In the genomic region with DNA sequence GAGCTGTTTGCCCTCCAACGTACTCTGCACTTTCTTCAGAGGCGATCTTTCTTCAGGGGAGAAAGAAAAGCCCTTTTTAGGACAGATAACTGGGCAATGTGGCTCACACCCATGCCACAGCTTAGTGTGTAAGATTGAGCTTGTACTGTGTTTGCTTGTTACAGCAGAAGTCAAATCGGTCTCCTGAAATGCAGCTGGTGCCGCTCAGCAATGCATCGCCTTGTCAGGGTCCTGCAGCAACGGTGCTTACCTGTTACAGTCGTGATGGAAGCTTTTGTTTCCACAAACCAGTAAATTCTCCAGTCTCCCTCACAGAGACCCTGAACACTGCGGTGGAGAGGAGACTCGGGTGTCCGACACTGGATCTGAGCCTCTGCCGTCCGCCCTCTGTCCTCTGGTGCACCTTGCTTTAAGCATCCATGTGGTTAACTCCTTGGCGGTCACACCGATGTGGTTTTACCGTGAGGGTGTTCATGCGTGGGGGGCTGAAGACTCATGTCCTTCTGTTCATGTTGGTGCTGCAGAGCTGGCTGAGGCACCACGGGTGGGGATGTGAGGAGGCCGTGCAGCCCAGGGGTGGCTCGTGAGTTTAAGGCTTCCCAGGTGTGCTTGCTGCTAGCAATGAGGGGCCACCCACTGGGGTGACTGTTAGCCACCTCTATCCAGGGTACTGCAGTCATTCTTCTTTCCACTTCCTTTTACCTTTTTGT, we compare ENCODE assay signal across 18 cellular contexts. TPM values are rescaled to one million over a fixed set of nuclear protein-coding genes. Genes with fewer than 3 reads are reported as not detected.
DNase-seq lines count a peak whose midpoint lies in the region; ATAC-seq and TF ChIP-seq lines count a peak whose summit lies in the region.
"Had no signal": no experiment of that assay in that cellular context is flagged by ENCODE, and none has a peak within 500 bp of the region (broad histone marks: within the 10 kb centered on the region; RNA-seq: fewer than 3 reads in every experiment).

No MANE protein-coding gene starts in this region.

- H2BK5ac ChIP-seq in neuronal stem cell (ENCODE audit: low read length), result no peak overlapping the region

- no peak for DNase-seq in GM23338 (ENCODE audit: low spot score)
- peak; percentile 45 for DNase-seq in NAMALWA (ENCODE audit: low spot score)
- peak; percentile 51 for DNase-seq in endodermal cell
- DNase-seq in neuronal stem cell (ENCODE audit: low spot score), result no peak
- DNase-seq in activated CD4-positive, alpha-beta T cell treated with anti-CD3 and anti-CD28 coated beads for 48 hours, result no peak
- no peak for DNase-seq in stimulated activated CD4-positive, alpha-beta T cell treated with anti-CD3 and anti-CD28 coated beads, Interleukin-15, amount 100 ng/mL, for 24 hours
- DNase-seq: CD8-positive, alpha-beta T cell; COR-L47; DMS153; DND-41; GDM1 had no signal

- no peak overlapping the region for H2BK120ac ChIP-seq in neuronal stem cell (ENCODE audit: low read depth, low read length)

- H2BK15ac ChIP-seq in neuronal stem cell (ENCODE audit: low read length), result no peak overlapping the region

- peaks cover 24% of the 10 kb centered on the region for H3K79me1 ChIP-seq in neuronal stem cell (ENCODE audit: low read depth, low read length)

- H2AFZ ChIP-seq in GM23338, result no peak overlapping the region
- H2AFZ ChIP-seq in neuronal stem cell (ENCODE audit: low read length), result no peak overlapping the region

- H3K9me2 ChIP-seq in GM23338 (ENCODE audit: insufficient read depth), result no peaks in the 10 kb centered on the region

- H3K9me3 Mint-ChIP-seq in GM23338 (peaks cover 19% of the 10 kb centered on the region), endodermal cell (peaks cover 34% of the 10 kb centered on the region)
- H3K9me3 Mint-ChIP-seq: CD8-positive, alpha-beta T cell had no signal

- H3K79me2 ChIP-seq in GM23338 (replicated peaks; ENCODE audit: insufficient read depth), result no peaks in the 10 kb centered on the region

- H3K4me1 ChIP-seq in GM23338 (ENCODE audit: insufficient read depth) (no peaks in the 10 kb centered on the region), endodermal cell (ENCODE audit: control insufficient read depth, insufficient read depth, low read length) (no peaks in the 10 kb centered on the region), neuronal stem cell (ENCODE audit: control insufficient read depth in 2 of 2, insufficient read depth in 1 of 2, low read depth in 1 of 2, low read length in 2 of 2) (peaks cover 0 to 11% of the 10 kb centered on the region in 2 donors)
- H3K4me1 ChIP-seq: HAP-1 had no signal

- H3K4me1 Mint-ChIP-seq in GM23338 (peaks cover 4% of the 10 kb centered on the region; the same call in 1 of the 3 replicates), endodermal cell (peaks cover 9% of the 10 kb centered on the region)

- no peak overlapping the region for H2AK5ac ChIP-seq in neuronal stem cell (ENCODE audit: low read depth, low read length)

- H3K36me3 ChIP-seq in GM23338 (ENCODE audit: insufficient read depth), result no peaks in the 10 kb centered on the region
- no peaks in the 10 kb centered on the region for H3K36me3 ChIP-seq in endodermal cell (ENCODE audit: control insufficient read depth, insufficient read depth, low read length)
- peaks cover 0 to 30% of the 10 kb centered on the region in 2 donors for H3K36me3 ChIP-seq in neuronal stem cell (replicated peaks in 1 of 2; ENCODE audit: control insufficient read depth in 2 of 2, insufficient read depth in 2 of 2, low read length in 2 of 2)
- H3K36me3 ChIP-seq: HAP-1 had no signal

- H3K4ac ChIP-seq in neuronal stem cell (ENCODE audit: low read length), result no peak overlapping the region

- no peaks in the 10 kb centered on the region for H4K20me1 ChIP-seq in GM23338 (replicated peaks; ENCODE audit: insufficient read depth)

- no peak overlapping the region for H3K23ac ChIP-seq in neuronal stem cell (ENCODE audit: low read depth, low read length, poor library complexity)

- no peak overlapping the region for H4K8ac ChIP-seq in neuronal stem cell (ENCODE audit: low read depth, low read length)

- no peaks in the 10 kb centered on the region for H3F3A ChIP-seq in GM23338 (replicated peaks; ENCODE audit: low read depth)

- H3K4me3 ChIP-seq in GM23338, result no peak overlapping the region
- H3K4me3 ChIP-seq in endodermal cell (ENCODE audit: low read length), result no peak overlapping the region
- H3K4me3 ChIP-seq in neuronal stem cell (ENCODE audit: low read length in 2 of 2), result peak overlapping the region in 1 of 2 donors; percentile 1
- H3K4me3 ChIP-seq: HAP-1 had no signal

- H3K18ac ChIP-seq in neuronal stem cell (ENCODE audit: low read length), result peak overlapping the region; percentile 19

- H3K27me3 ChIP-seq in GM23338 (ENCODE audit: insufficient read depth), result no peaks in the 10 kb centered on the region
- H3K27me3 ChIP-seq in endodermal cell (ENCODE audit: control insufficient read depth, insufficient read depth, low read length, poor library complexity, severe bottlenecking), result no peaks in the 10 kb centered on the region
- H3K27me3 ChIP-seq in neuronal stem cell (ENCODE audit: control insufficient read depth in 3 of 3, insufficient read depth in 3 of 3, low read depth in 1 of 3, low read length in 3 of 3), result peaks cover 0 to 20% (median 0%) of the 10 kb centered on the region in 3 experiments

- H3K27ac Mint-ChIP-seq in GM23338 (no peak overlapping the region), endodermal cell (no peak overlapping the region)
- H3K27ac Mint-ChIP-seq: CD8-positive, alpha-beta T cell; IgD-negative memory B cell had no signal

- WGBS in endodermal cell (ENCODE audit: insufficient coverage in 1 of 2, insufficient read length in 1 of 2), 2 experiments, result 87 to 88% methylated on average over 13 to 19 of the region's 19 CpGs
- no CpG with 5 or more reads among the region's 19 CpGs for whole genome bisulfite sequencing in neuronal stem cell (ENCODE audit: extremely low coverage in 2 of 2, insufficient read length in 2 of 2, insufficient replicate concordance in 1 of 2), 2 donors

- no peak overlapping the region for H3K9ac ChIP-seq in endodermal cell (ENCODE audit: extremely low read depth, low read length, poor library complexity, severe bottlenecking)
- no peak overlapping the region for H3K9ac ChIP-seq in neuronal stem cell (ENCODE audit: low read depth, low read length, poor library complexity)
- H3K9ac ChIP-seq: KMS-11 had no signal

- peaks cover 13% of the 10 kb centered on the region for H3K36me3 Mint-ChIP-seq in GM23338 (ENCODE audit: low read depth)
- H3K36me3 Mint-ChIP-seq in endodermal cell (ENCODE audit: low read depth), result peaks cover 13% of the 10 kb centered on the region
- H3K36me3 Mint-ChIP-seq: CD14-positive monocyte; CD8-positive, alpha-beta T cell; IgD-negative memory B cell had no signal

- no peak overlapping the region for H2BK12ac ChIP-seq in neuronal stem cell (ENCODE audit: low read length)

- H3K9me3 ChIP-seq in endodermal cell (ENCODE audit: control insufficient read depth, low read length), result peaks cover 6% of the 10 kb centered on the region
- peaks cover 8 to 19% of the 10 kb centered on the region in 2 donors for H3K9me3 ChIP-seq in neuronal stem cell (replicated peaks in 1 of 2; ENCODE audit: control insufficient read depth in 2 of 2, insufficient read depth in 1 of 2, low read depth in 1 of 2, low read length in 2 of 2)
- H3K9me3 ChIP-seq: HAP-1 had no signal

- H3K4me3 Mint-ChIP-seq in GM23338, result no peak overlapping the region
- H3K4me3 Mint-ChIP-seq in endodermal cell, result no peak overlapping the region
- H3K4me3 Mint-ChIP-seq: CD14-positive monocyte; CD8-positive, alpha-beta T cell; IgD-negative memory B cell had no signal

- H3K27me3 Mint-ChIP-seq in GM23338 (ENCODE audit: insufficient read depth, low read depth, poor library complexity), result no peaks in the 10 kb centered on the region
- H3K27me3 Mint-ChIP-seq in endodermal cell (ENCODE audit: insufficient read depth), result peaks cover 47% of the 10 kb centered on the region

- H3K14ac ChIP-seq in neuronal stem cell (ENCODE audit: low read length), result no peak overlapping the region

- no peak overlapping the region for H3K27ac ChIP-seq in GM23338 (ENCODE audit: low read depth)
- H3K27ac ChIP-seq in endodermal cell (ENCODE audit: low read depth, low read length), result no peak overlapping the region
- no peak overlapping the region for H3K27ac ChIP-seq in neuronal stem cell (replicated peaks; ENCODE audit: low read length)
- H3K27ac ChIP-seq: HL-60, KMS-11 had no signal

- TF ChIP-seq CTCF in GM23338 (conservative IDR thresholded peaks at IDR 0.05; ENCODE audit: low read depth in 2 of 2), result no peak
- TF ChIP-seq CTCF in endodermal cell (conservative IDR thresholded peaks at IDR 0.05), result no peak

- H3K4me2 ChIP-seq in GM23338, result no peak overlapping the region
- no peak overlapping the region for H3K4me2 ChIP-seq in neuronal stem cell (ENCODE audit: insufficient read depth, low read length, poor library complexity, severe bottlenecking)
- H3K4me2 ChIP-seq: KMS-11 had no signal

- ATAC-seq in GM23338, result peak; percentile 68
- no peak for ATAC-seq in HG03108 (IDR thresholded peaks at IDR 0.05; ENCODE audit: unreplicated experiment)
- ATAC-seq in GM21526 (IDR thresholded peaks at IDR 0.05; ENCODE audit: low FRiP score, unreplicated experiment), result no peak
- ATAC-seq: CD8-positive, alpha-beta T cell had no signal

- no peak overlapping the region for H4K91ac ChIP-seq in neuronal stem cell (ENCODE audit: low read depth, low read length, poor library complexity)

TF ChIP-seq in GM23338, 12 proteins besides CTCF, POLR2A, EP300 and RAD21 (continues in another document):
- no peak for TF ChIP-seq CREB1 (CRISPR knock-in tag; IDR thresholded peaks at IDR 0.05; ENCODE audit: low read depth)
- no peak for TF ChIP-seq STAT1 (IDR thresholded peaks at IDR 0.05; ENCODE audit: unreplicated experiment)
- no peak for TF ChIP-seq NANOG (IDR thresholded peaks at IDR 0.05; ENCODE audit: borderline replicate concordance)
- TF ChIP-seq, protein P1, sequence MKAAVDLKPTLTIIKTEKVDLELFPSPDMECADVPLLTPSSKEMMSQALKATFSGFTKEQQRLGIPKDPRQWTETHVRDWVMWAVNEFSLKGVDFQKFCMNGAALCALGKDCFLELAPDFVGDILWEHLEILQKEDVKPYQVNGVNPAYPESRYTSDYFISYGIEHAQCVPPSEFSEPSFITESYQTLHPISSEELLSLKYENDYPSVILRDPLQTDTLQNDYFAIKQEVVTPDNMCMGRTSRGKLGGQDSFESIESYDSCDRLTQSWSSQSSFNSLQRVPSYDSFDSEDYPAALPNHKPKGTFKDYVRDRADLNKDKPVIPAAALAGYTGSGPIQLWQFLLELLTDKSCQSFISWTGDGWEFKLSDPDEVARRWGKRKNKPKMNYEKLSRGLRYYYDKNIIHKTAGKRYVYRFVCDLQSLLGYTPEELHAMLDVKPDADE (IDR thresholded peaks at IDR 0.05), result no peak
- TF ChIP-seq JUNB (IDR thresholded peaks at IDR 0.05; ENCODE audit: unreplicated experiment), result no peak
- TF ChIP-seq POLR2AphosphoS5 (IDR thresholded peaks at IDR 0.05; ENCODE audit: low read depth), result no peak

RNA-seq across cellular contexts. Expression of gene FBXL14, which starts 47.3 kb away (rescaled TPM):
- 9.1 and 9.4 TPM in 2 replicates for total RNA-seq in GM23338 (2014; rRNA removed; shearing (Covaris generic))
- polyA plus RNA-seq in GM23338 (2016; fragmentation: Nextera tagmentation; extraction: Ambion mirVana), result 0.40 and 0.74 TPM in 2 replicates
- total RNA-seq in endodermal cell, result 10 to 100 TPM in 1 of 2 donors, 1 to 10 TPM in 1; 10.0 to 20.4 TPM
- 18.1 TPM for polyA plus RNA-seq in endodermal cell (2013, experiment 1 of 2)
- polyA plus RNA-seq in endodermal cell (2013, experiment 2 of 2), result 16.8 TPM
- 34.2 TPM for polyA plus RNA-seq in neuronal stem cell (2013, experiment 1 of 2)
- 33.4 TPM for polyA plus RNA-seq in neuronal stem cell (2013, experiment 2 of 2)

Comparison
In these comparisons a context has a peak if more than half of its experiments do, and no peak if none do; other contexts are left out.
1. DNase-seq: peak in NAMALWA (single experiment) and endodermal cell (single experiment); none in GM23338 (single experiment), neuronal stem cell (single experiment), activated CD4-positive, alpha-beta T cell treated with anti-CD3 and anti-CD28 coated beads for 48 hours (single experiment) and stimulated activated CD4-positive, alpha-beta T cell treated with anti-CD3 and anti-CD28 coated beads, Interleukin-15, amount 100 ng/mL, for 24 hours (single experiment).